32 cellular contexts compared by ENCODE assay signal in genomic region chr11:123920943-123921342, GRCh38. TPM values are rescaled to one million over a fixed set of nuclear protein-coding genes. Genes with fewer than 3 reads are reported as not detected.
"Had no signal": no experiment of that assay in that cellular context is flagged by ENCODE, and none has a peak within 500 bp of the region (broad histone marks: within the 10 kb centered on the region; RNA-seq: fewer than 3 reads in every experiment).

No MANE protein-coding gene starts in this region.

- ATAC-seq: stimulated activated effector memory CD8-positive, alpha-beta T cell treated with anti-CD3 and anti-CD28 coated beads, Interleukin-12 subunit alpha, Interleukin-12 subunit beta, amount 100 ng/mL, for 72 hours; stimulated activated memory B cell treated with anti-CD40 and anti-IgM and Interleukin-4, amounts not matched to agents 10 μg/mL and 1 μg/mL and 100 μg/mL, for 72 hours; stimulated activated naive B cell treated with anti-CD40 and anti-IgM and Interleukin-4, amounts not matched to agents 10 μg/mL and 1 μg/mL and 100 μg/mL, for 72 hours; stimulated activated naive CD8-positive, alpha-beta T cell treated with anti-CD3 and anti-CD28 coated beads, Interleukin-15, amount 100 ng/mL, for 72 hours; stimulated activated naive CD8-positive, alpha-beta T cell treated with anti-CD3 and anti-CD28 coated beads, Interleukin-15, Interleukin-2, amounts not matched to agents 100 U/mL and 50 U/mL, for 24 hours; upper lobe of right lung had no signal

- H3K27ac ChIP-seq: stomach, suprapubic skin, testis, thoracic aorta, thyroid gland, tibial artery, tibial nerve, transverse colon, upper lobe of left lung, upper lobe of right lung, uterus, vagina had no signal

- H3K4me3 ChIP-seq: stomach, suprapubic skin, testis, thoracic aorta, thyroid gland, tibial artery, tibial nerve, transverse colon, upper lobe of left lung, upper lobe of right lung, uterus, vagina had no signal

- FAIRE-seq: urothelium cell line had no signal

- H3K36me3 ChIP-seq: stomach, suprapubic skin, thoracic aorta, thyroid gland, tibial artery, tibial nerve, transverse colon, upper lobe of left lung, upper lobe of right lung, uterus, vagina had no signal

- DNase-seq: stimulated activated CD4-positive, alpha-beta T cell treated with anti-CD3 and anti-CD28 coated beads, Interleukin-2, amount 100 ng/mL, for 48 hours; stimulated activated CD4-positive, alpha-beta T cell treated with anti-CD3 and anti-CD28 coated beads, Interleukin-4, amount 100 ng/mL, for 1 hour; stimulated activated CD4-positive, alpha-beta T cell treated with anti-CD3 and anti-CD28 coated beads, Interleukin-4, amount 100 ng/mL, for 24 hours; stimulated activated CD4-positive, alpha-beta T cell treated with anti-CD3 and anti-CD28 coated beads, Interleukin-4, amount 100 ng/mL, for 4 hours; stimulated activated CD8-positive, alpha-beta memory T cell treated with anti-CD3 and anti-CD28 coated beads, Interleukin-4, amount 100 ng/mL, for 48 hours; stimulated activated naive B cell treated with anti-CD40 and anti-IgM and Interleukin-4, amounts not matched to agents 10 μg/mL and 1 μg/mL and 100 μg/mL, for 72 hours; stimulated activated naive CD4-positive, alpha-beta T cell; stimulated activated naive CD4-positive, alpha-beta T cell treated with Interleukin-2 at 50 U/mL for 16 hours; stimulated activated naive CD8-positive, alpha-beta T cell treated with anti-CD3 and anti-CD28 coated beads, Interleukin-15, amount 100 ng/mL, for 72 hours; stimulated activated naive CD8-positive, alpha-beta T cell treated with anti-CD3 and anti-CD28 coated beads, Interleukin-15, Interleukin-2, amounts not matched to agents 100 U/mL and 50 U/mL, for 24 hours; stomach; substantia nigra; testis; thyroid gland; tibial artery; transverse colon; trophoblast cell; upper lobe of left lung; upper lobe of right lung; uterus had no signal

- H3K27me3 ChIP-seq: stomach, suprapubic skin, testis, thyroid gland, tibial artery, tibial nerve, transverse colon, upper lobe of left lung, upper lobe of right lung, uterus, vagina had no signal

- H3K9me3 ChIP-seq: stomach, suprapubic skin, testis, thoracic aorta, thyroid gland, tibial artery, tibial nerve, transverse colon, upper lobe of left lung, upper lobe of right lung, uterus, vagina had no signal

- H3K4me1 ChIP-seq: stomach, suprapubic skin, testis, thyroid gland, tibial artery, tibial nerve, transverse colon, upper lobe of left lung, upper lobe of right lung, uterus, vagina had no signal

RNA-seq across cellular contexts. Expression of gene OR4D5, which starts 18.5 kb away (rescaled TPM):
- total RNA-seq: subcutaneous adipose tissue, suprapubic skin, temporal lobe, thoracic aorta, tibial nerve, upper lobe of left lung, upper lobe of right lung, ureter, urinary bladder, uterus, vagina had no signal
- polyA plus RNA-seq: stomach, thymus, urinary bladder had no signal

RNA-seq across cellular contexts. Expression of gene OR8D4, which starts 19.0 kb away (rescaled TPM):
- total RNA-seq: subcutaneous adipose tissue, suprapubic skin, thoracic aorta, thyroid gland, tibial nerve, upper lobe of left lung, upper lobe of right lung, ureter, vagina had no signal
- polyA plus RNA-seq: stomach, urinary bladder had no signal

RNA-seq across cellular contexts. Expression of gene OR6T1, which starts 22.7 kb away (rescaled TPM):
- total RNA-seq: stomach, subcutaneous adipose tissue, suprapubic skin, temporal lobe, testis, thoracic aorta, thyroid gland, tibial nerve, transverse colon, upper lobe of left lung, upper lobe of right lung, ureter, urinary bladder, uterus, vagina had no signal
- polyA plus RNA-seq: stomach, thymus, urinary bladder had no signal

RNA-seq across cellular contexts. Expression of gene TMEM225, which starts 35.5 kb away (rescaled TPM):
- total RNA-seq: stomach, subcutaneous adipose tissue, suprapubic skin, temporal lobe, thoracic aorta, thyroid gland, tibial nerve, transverse colon, upper lobe of left lung, upper lobe of right lung, ureter, urinary bladder, uterus, vagina had no signal
- polyA plus RNA-seq: stomach, thymus, urinary bladder had no signal

RNA-seq across cellular contexts. Expression of gene OR10S1, which starts 56.6 kb away (rescaled TPM):
- total RNA-seq: stomach, subcutaneous adipose tissue, suprapubic skin, temporal lobe, testis, thoracic aorta, thyroid gland, tibial nerve, transverse colon, upper lobe of left lung, upper lobe of right lung, ureter, urinary bladder, uterus, vagina had no signal
- polyA plus RNA-seq: stomach, thymus, urinary bladder had no signal
